ENCODE assay signal across 1 cellular context in the genomic region with DNA sequence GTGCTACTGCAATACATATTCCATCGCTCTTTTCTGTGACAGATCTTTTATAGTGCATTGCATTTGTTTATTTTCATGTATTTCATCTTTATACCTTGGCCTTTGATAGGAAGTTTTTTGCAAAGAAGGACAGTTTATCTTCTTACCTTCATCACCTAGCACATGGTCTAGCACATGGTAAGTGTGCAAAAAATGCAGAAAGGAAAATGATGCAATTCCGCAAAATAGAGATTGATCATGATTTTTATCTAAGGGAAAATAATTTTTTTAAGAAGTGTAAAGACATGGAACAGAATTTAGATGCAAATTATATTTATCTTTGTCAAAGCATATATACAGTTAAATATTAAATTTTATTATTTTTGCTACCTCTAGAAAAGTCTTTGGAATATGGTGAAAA.
A peak's percentile ranks its signal among the peaks of the same experiment; 100 is the strongest.
TF ChIP-seq lines count a peak whose summit lies in the region.

No MANE protein-coding gene starts in this region.

TF ChIP-seq in K562, 482 proteins besides CTCF, POLR2A, EP300 and RAD21:
- TF ChIP-seq, protein P1, sequence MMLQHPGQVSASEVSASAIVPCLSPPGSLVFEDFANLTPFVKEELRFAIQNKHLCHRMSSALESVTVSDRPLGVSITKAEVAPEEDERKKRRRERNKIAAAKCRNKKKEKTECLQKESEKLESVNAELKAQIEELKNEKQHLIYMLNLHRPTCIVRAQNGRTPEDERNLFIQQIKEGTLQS (IDR thresholded peaks at IDR 0.05), result peak; percentile 52
- TF ChIP-seq, protein P1 (CRISPR knock-in tag; conservative IDR thresholded peaks at IDR 0.05), result no peak
- TF ChIP-seq, protein P2, sequence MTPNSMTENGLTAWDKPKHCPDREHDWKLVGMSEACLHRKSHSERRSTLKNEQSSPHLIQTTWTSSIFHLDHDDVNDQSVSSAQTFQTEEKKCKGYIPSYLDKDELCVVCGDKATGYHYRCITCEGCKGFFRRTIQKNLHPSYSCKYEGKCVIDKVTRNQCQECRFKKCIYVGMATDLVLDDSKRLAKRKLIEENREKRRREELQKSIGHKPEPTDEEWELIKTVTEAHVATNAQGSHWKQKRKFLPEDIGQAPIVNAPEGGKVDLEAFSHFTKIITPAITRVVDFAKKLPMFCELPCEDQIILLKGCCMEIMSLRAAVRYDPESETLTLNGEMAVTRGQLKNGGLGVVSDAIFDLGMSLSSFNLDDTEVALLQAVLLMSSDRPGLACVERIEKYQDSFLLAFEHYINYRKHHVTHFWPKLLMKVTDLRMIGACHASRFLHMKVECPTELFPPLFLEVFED (CRISPR knock-in tag; conservative IDR thresholded peaks at IDR 0.05), result no peak
TF ChIP-seq in K562: peak in this region for 1.
